ENCODE assay signal across 8 cellular contexts in the genomic region with DNA sequence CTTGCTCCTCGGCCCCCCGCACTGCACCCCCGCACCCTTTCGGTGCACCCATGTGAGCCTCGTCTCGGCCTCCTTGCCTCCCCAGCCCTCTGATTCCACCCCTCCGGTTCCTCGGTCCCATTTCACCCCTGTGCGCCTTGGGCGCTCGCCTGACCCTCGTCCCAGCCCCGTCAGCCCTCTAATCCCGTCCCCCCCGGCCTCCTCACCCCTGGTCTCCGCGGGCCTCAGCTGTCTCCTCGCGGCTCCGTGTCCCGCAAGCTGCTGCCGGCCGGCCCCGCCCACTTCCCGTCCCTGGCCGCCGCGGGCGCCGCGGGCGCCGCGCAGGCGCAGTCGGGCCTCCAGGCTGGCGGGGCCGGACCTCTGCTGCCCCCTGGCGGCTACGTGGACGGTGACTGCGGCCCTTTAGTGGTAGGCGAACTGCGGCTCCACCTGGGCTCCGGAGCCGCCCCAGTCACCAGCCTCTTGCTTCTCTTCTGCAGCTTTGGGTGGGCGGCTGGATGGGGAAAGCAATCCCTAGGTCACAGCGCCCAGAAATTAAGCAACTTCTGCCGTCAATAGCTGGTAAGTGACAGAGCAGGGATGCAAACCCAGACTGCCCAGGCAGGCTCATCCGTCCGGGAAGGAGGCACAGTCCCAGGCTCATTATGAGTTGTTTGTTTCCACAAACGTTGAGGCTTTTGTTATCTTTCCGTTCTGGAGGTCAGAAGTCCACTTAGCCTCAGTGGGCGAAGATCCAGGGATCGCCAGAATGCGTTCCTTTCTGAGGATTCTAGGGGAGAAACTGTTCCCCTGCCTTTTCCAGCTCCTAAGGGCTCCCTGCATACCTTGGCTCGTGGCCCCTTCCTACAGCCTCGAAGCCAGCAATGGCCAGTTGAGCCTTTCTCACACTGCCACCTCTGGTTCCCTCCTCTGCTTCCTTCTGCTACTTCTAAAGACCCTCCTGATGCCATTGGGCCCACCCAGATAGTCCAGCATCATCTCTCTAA. TPM values are rescaled to one million over a fixed set of nuclear protein-coding genes. Genes with fewer than 3 reads are reported as not detected.
DNase-seq lines count a peak whose midpoint lies in the region; ATAC-seq and TF ChIP-seq lines count a peak whose summit lies in the region.

A gene with protein sequence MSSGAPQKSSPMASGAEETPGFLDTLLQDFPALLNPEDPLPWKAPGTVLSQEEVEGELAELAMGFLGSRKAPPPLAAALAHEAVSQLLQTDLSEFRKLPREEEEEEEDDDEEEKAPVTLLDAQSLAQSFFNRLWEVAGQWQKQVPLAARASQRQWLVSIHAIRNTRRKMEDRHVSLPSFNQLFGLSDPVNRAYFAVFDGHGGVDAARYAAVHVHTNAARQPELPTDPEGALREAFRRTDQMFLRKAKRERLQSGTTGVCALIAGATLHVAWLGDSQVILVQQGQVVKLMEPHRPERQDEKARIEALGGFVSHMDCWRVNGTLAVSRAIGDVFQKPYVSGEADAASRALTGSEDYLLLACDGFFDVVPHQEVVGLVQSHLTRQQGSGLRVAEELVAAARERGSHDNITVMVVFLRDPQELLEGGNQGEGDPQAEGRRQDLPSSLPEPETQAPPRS (minus strand): TSS at position 263 of the 986 bp plus-strand sequence. CDS start 6,800 bp downstream, outside the sequence.

- DNase-seq in DMS153 treated with DMSO at 0.1 percent for 48 hours (lab: John Stamatoyannopoulos, UW; ENCODE audit: unreplicated experiment) = peak; percentile 72
- peak; percentile 63 for DNase-seq in MV-4-11 (lab: John Stamatoyannopoulos, UW)
- DNase-seq in heart left ventricle = peak; percentile 85 to 94 (median 91)
- DNase-seq in posterior vena cava (ENCODE audit: low spot score) = peak; percentile 96
- DNase-seq in transverse colon = peak; percentile 90

- TF ChIP-seq CTCF in heart left ventricle (IDR thresholded peaks at IDR 0.05) (peak; percentile 70 to 96 (median 88)), transverse colon (IDR thresholded peaks at IDR 0.05) (peak; percentile 61 to 87 (median 81))

- peaks cover 0 to 2% (median 0%) of the 10 kb centered on the region in 9 donors for H3K36me3 ChIP-seq in heart left ventricle
- H3K36me3 ChIP-seq in transverse colon = no peaks in the 10 kb centered on the region

- no peak for TF ChIP-seq EP300 in transverse colon (IDR thresholded peaks at IDR 0.05; ENCODE audit: low read depth)

- peaks cover 0 to 48% (median 39%) of the 10 kb centered on the region in 12 donors for H3K4me1 ChIP-seq in heart left ventricle
- peaks cover 4 to 18% (median 14%) of the 10 kb centered on the region in 4 donors for H3K4me1 ChIP-seq in transverse colon

- peak within 1 kb of the TSS; percentile 48 to 90 (median 74) for H3K4me3 ChIP-seq in heart left ventricle
- peak within 1 kb of the TSS; percentile 60 to 87 (median 66) for H3K4me3 ChIP-seq in transverse colon

- H3K27me3 ChIP-seq in heart left ventricle (no peaks in the 10 kb centered on the region), transverse colon (no peaks in the 10 kb centered on the region)

- intact Hi-C loops in T-helper 1 cell treated with Interleukin-12 subunit alpha and Interleukin-12 subunit beta and Interleukin-4 antibody, amounts not matched to agents 30 ng/mL and 1 ng/mL, for 36 hours (cut with micrococcal nuclease) = loop anchor here (1.0 to 5.0 kb wide), 7 partner anchors 15 to 301 kb away; a partner anchor contains a TSS
- intact Hi-C loops in heart left ventricle (cut with DNase I) = loop anchor here in 7 of 10 donors (1.0 to 5.0 kb wide), 5 partner anchors 14 to 241 kb away; no protein-coding TSS in a partner anchor
- intact Hi-C loops in posterior vena cava (cut with DNase I) = no loop called here
- intact Hi-C loops in transverse colon (cut with DNase I; ENCODE audit: low total_unique reads) = no loop called here

- 10 to 13% (median 11%) methylated on average over 53 to 58 of the region's 58 CpGs for WGBS in adipose tissue, 3 donors
- 11 to 22% (median 12%) methylated on average over 31 to 58 of the region's 58 CpGs for WGBS in heart left ventricle, 4 donors
- 8 to 70% methylated on average over 2 to 55 of the region's 58 CpGs for WGBS in transverse colon (ENCODE audit: low coverage in 1 of 2), 2 donors

- H3K9me3 ChIP-seq in heart left ventricle = no peaks in the 10 kb centered on the region
- no peaks in the 10 kb centered on the region for H3K9me3 ChIP-seq in transverse colon

- TF ChIP-seq POLR2A in heart left ventricle (IDR thresholded peaks at IDR 0.05) (peak in 1 of 2 donors; percentile 72), transverse colon (IDR thresholded peaks at IDR 0.05) (no peak)

- ATAC-seq in GM21825 (IDR thresholded peaks at IDR 0.05; ENCODE audit: unreplicated experiment) = peak; percentile 52
- peak; percentile 39 to 90 (median 81) for ATAC-seq in heart left ventricle

- H3K27ac ChIP-seq in adipose tissue (ENCODE audit: low read depth, low read length) (no peak within 1 kb of the TSS), heart left ventricle (peak within 1 kb of the TSS; percentile 25 to 98 (median 82)), transverse colon (peak within 1 kb of the TSS; percentile 75 to 82 (median 76))

- in situ Hi-C loops in transverse colon (cut with MboI; ENCODE audit: low pct_ligation_motif_present in 1 of 4, low pct_unique_long_range_greater_than_20kb in 1 of 4, low sequenced_read_pairs in 3 of 4) = no loop called here

RNA-seq across cellular contexts. Expression of the gene that starts here (rescaled TPM):
- total RNA-seq in T-helper 1 cell treated with Interleukin-12 subunit alpha and Interleukin-12 subunit beta and Interleukin-4 antibody, amounts not matched to agents 30 ng/mL and 1 ng/mL, for 36 hours = 18.8 and 23.2 TPM in 2 replicates
- polyA plus RNA-seq in adipose tissue (10 to 100 TPM in 2 of 3 donors, 1 to 10 TPM in 1; 8.0 to 26.8 (median 23.4) TPM), heart left ventricle (10 to 100 TPM; 12.1 to 19.3 TPM)
- total RNA-seq in heart left ventricle (10 to 100 TPM; 13.9 to 51.1 (median 21.1) TPM), posterior vena cava (10 to 100 TPM; 39.4 to 55.8 TPM), transverse colon (10 to 100 TPM; 11.2 to 18.7 (median 14.9) TPM)

Comparison
In these comparisons a context has a peak if more than half of its experiments do, and no peak if none do; other contexts are left out.
1. intact Hi-C loops: an anchor here in T-helper 1 cell treated with Interleukin-12 subunit alpha and Interleukin-12 subunit beta and Interleukin-4 antibody, amounts not matched to agents 30 ng/mL and 1 ng/mL, for 36 hours (1.0 to 5.0 kb wide) and heart left ventricle (1.0 to 5.0 kb wide); none called in posterior vena cava and transverse colon.